In genomic region chr15:81843226-81843625, GRCh38 we compare ENCODE assay signal across 21 cellular contexts.
DNase-seq lines count a peak whose midpoint lies in the region; ATAC-seq, FAIRE-seq and TF ChIP-seq lines count a peak whose summit lies in the region.
"Had no signal": no experiment of that assay in that cellular context is flagged by ENCODE, and none has a peak within 500 bp of the region (broad histone marks: within the 10 kb centered on the region; RNA-seq: fewer than 3 reads in every experiment).

No MANE protein-coding gene starts in this region.

- TF ChIP-seq EP300 in K562 (IDR thresholded peaks at IDR 0.05; ENCODE audit: low read length), result no peak

- WGBS in K562 (ENCODE audit: insufficient coverage, low coverage, missing lambda C conversion rate), result 50% methylated on average over 5 of the region's 5 CpGs

- no peak overlapping the region for H2AFZ ChIP-seq in K562 (ENCODE audit: low read depth, low read length)
- H2AFZ ChIP-seq: PC-9 had no signal

- H3K79me2 ChIP-seq in K562 (ENCODE audit: control insufficient read depth, insufficient read depth, low read length), result 0 out of 3 replicates have a peak, but pooled peaks cover 1% of the 10 kb centered on the region

- H3K4me1 ChIP-seq in K562 (replicated peaks in 1 of 2; ENCODE audit: control insufficient read depth in 2 of 2, insufficient read depth in 2 of 2, low read length in 2 of 2), result no peaks in the 10 kb centered on the region; a peak in 1 of 5 replicates
- H3K4me1 ChIP-seq: foreskin keratinocyte had no signal

- no peak for TF ChIP-seq POLR2A in K562 (conservative IDR thresholded peaks at IDR 0.05)

- in situ Hi-C loops in K562 (cut with MboI), result no loop called here

- H3K4me3 ChIP-seq in K562, result no peak overlapping the region
- H3K4me3 ChIP-seq: BLaER1 treated with 17β-estradiol and CSF1 and Interleukin-3, amounts not matched to agents 10 nM and 100 nM; PC-9 had no signal

- no peak for FAIRE-seq in K562 (lab: Jason Lieb, UNC)
- FAIRE-seq: bronchial epithelial cell had no signal

- no peaks in the 10 kb centered on the region for H3K9me3 ChIP-seq in K562 (replicated peaks; ENCODE audit: control insufficient read depth, insufficient read depth, low read depth, low read length)
- H3K9me3 ChIP-seq: BLaER1 treated with 17β-estradiol and CSF1 and Interleukin-3, amounts not matched to agents 10 nM and 100 nM had no signal

- H3K36me3 ChIP-seq in K562 (ENCODE audit: control insufficient read depth, insufficient read depth, low read length), result no peaks in the 10 kb centered on the region
- H3K36me3 ChIP-seq: BLaER1 treated with 17β-estradiol and CSF1 and Interleukin-3, amounts not matched to agents 10 nM and 100 nM had no signal

- CTCF ChIA-PET in K562 (lab: Yijun Ruan, JAX; ENCODE audit: low intra/inter-chr PET ratio), result no interaction called here

- H3K27ac ChIP-seq in K562 (ENCODE audit: extremely low read depth, low read depth, low read length), result no peak overlapping the region
- H3K27ac ChIP-seq: BLaER1 treated with 17β-estradiol and CSF1 and Interleukin-3, amounts not matched to agents 10 nM and 100 nM; foreskin keratinocyte; PC-9 had no signal

- no peaks in the 10 kb centered on the region for H3K9me1 ChIP-seq in K562 (ENCODE audit: control insufficient read depth, insufficient read depth, low read length)

- no peaks in the 10 kb centered on the region for H3K27me3 ChIP-seq in K562 (ENCODE audit: control insufficient read depth in 2 of 2, insufficient read depth in 2 of 2, low read length in 2 of 2)
- H3K27me3 ChIP-seq: BLaER1 treated with 17β-estradiol and CSF1 and Interleukin-3, amounts not matched to agents 10 nM and 100 nM; foreskin keratinocyte had no signal

- no peak for TF ChIP-seq RAD21 in K562 (CRISPR knock-in tag; conservative IDR thresholded peaks at IDR 0.05 in 1 of 2, IDR thresholded peaks at IDR 0.05 in 1 of 2)

- no peaks in the 10 kb centered on the region for H3K9me3 Mint-ChIP-seq in stimulated activated effector memory CD8-positive, alpha-beta T cell treated with anti-CD3 and anti-CD28 coated beads, Interleukin-12 subunit alpha, Interleukin-12 subunit beta, amount 100 ng/mL, for 72 hours
- H3K9me3 Mint-ChIP-seq: activated naive CD4-positive, alpha-beta T cell treated with anti-CD3 and anti-CD28 coated beads, Interleukin-2, amount 10 ng/mL, durations not matched to agents 7 days and 5 days; effector memory CD8-positive, alpha-beta T cell; mesothelial cell of epicardium had no signal

- ATAC-seq in GM18870 (IDR thresholded peaks at IDR 0.05; ENCODE audit: unreplicated experiment) (peak; percentile 57), GM21576 (IDR thresholded peaks at IDR 0.05; ENCODE audit: unreplicated experiment) (peak; percentile 84), HG03135 (IDR thresholded peaks at IDR 0.05; ENCODE audit: unreplicated experiment) (peak; percentile 80), K562 (no peak), GM18520 (IDR thresholded peaks at IDR 0.05; ENCODE audit: unreplicated experiment) (no peak)
- ATAC-seq in stimulated activated effector memory CD8-positive, alpha-beta T cell treated with anti-CD3 and anti-CD28 coated beads, Interleukin-12 subunit alpha, Interleukin-12 subunit beta, amount 100 ng/mL, for 72 hours, result no peak
- ATAC-seq: activated CD4-positive, CD25-positive, alpha-beta regulatory T cell treated with anti-CD3 and anti-CD28 coated beads, Interleukin-2, amount 50 U/mL, for 24 hours; effector memory CD8-positive, alpha-beta T cell; foreskin keratinocyte had no signal

- BruUV-seq in K562 (replicated peaks; lab: Mats Ljungman, UMichigan), result no TSS peak

- DNase-seq in K562 (ENCODE audit: extremely low read depth in 1 of 4, low spot score in 3 of 4) (no peak), NCI-H2171 treated with DMSO at 0.1 percent for 48 hours (lab: John Stamatoyannopoulos, UW) (no peak), iPS-NIHi11 (ENCODE audit: low spot score) (no peak)
- DNase-seq in stimulated activated effector memory CD8-positive, alpha-beta T cell treated with anti-CD3 and anti-CD28 coated beads, Interleukin-12 subunit alpha, Interleukin-12 subunit beta, amount 100 ng/mL, for 72 hours (ENCODE audit: low spot score in 2 of 2), result no peak
- DNase-seq: activated CD8-positive, alpha-beta memory T cell treated with anti-CD3 and anti-CD28 coated beads, Interleukin-2, amount 50 U/mL, for 4 hours; activated naive CD4-positive, alpha-beta T cell treated with anti-CD3 and anti-CD28 coated beads, Interleukin-2, amount 10 ng/mL, durations not matched to agents 7 days and 5 days; effector memory CD8-positive, alpha-beta T cell; foreskin keratinocyte; NCI-H1092 treated with DMSO at 0.1 percent for 48 hours; NCI-H345; occipital lobe; PC-9; T-helper 1 cell had no signal

- no peaks in the 10 kb centered on the region for H3K4me1 Mint-ChIP-seq in stimulated activated effector memory CD8-positive, alpha-beta T cell treated with anti-CD3 and anti-CD28 coated beads, Interleukin-12 subunit alpha, Interleukin-12 subunit beta, amount 100 ng/mL, for 72 hours
- H3K4me1 Mint-ChIP-seq: activated naive CD4-positive, alpha-beta T cell treated with anti-CD3 and anti-CD28 coated beads, Interleukin-2, amount 10 ng/mL, durations not matched to agents 7 days and 5 days had no signal

- no peaks in the 10 kb centered on the region for H3K36me3 Mint-ChIP-seq in stimulated activated effector memory CD8-positive, alpha-beta T cell treated with anti-CD3 and anti-CD28 coated beads, Interleukin-12 subunit alpha, Interleukin-12 subunit beta, amount 100 ng/mL, for 72 hours
- H3K36me3 Mint-ChIP-seq: activated naive CD4-positive, alpha-beta T cell treated with anti-CD3 and anti-CD28 coated beads, Interleukin-2, amount 10 ng/mL, durations not matched to agents 7 days and 5 days had no signal

- intact Hi-C loops in K562 (cut with micrococcal nuclease), result no loop called here

- no peak overlapping the region for H3K4me3 Mint-ChIP-seq in stimulated activated effector memory CD8-positive, alpha-beta T cell treated with anti-CD3 and anti-CD28 coated beads, Interleukin-12 subunit alpha, Interleukin-12 subunit beta, amount 100 ng/mL, for 72 hours
- H3K4me3 Mint-ChIP-seq: activated naive CD4-positive, alpha-beta T cell treated with anti-CD3 and anti-CD28 coated beads, Interleukin-2, amount 10 ng/mL, durations not matched to agents 7 days and 5 days; effector memory CD8-positive, alpha-beta T cell; mesothelial cell of epicardium had no signal

- no peak overlapping the region for H3K9ac ChIP-seq in K562 (ENCODE audit: insufficient read depth in 1 of 2, low read depth in 2 of 2, low read length in 2 of 2)
- H3K9ac ChIP-seq: BLaER1 treated with 17β-estradiol and CSF1 and Interleukin-3, amounts not matched to agents 10 nM and 100 nM had no signal

- POLR2A ChIA-PET in K562 (lab: Yijun Ruan, JAX), result no interaction called here

- no peaks in the 10 kb centered on the region for H4K20me1 ChIP-seq in K562 (replicated peaks; ENCODE audit: control insufficient read depth, insufficient read depth, low read length)
- H4K20me1 ChIP-seq: BLaER1 treated with 17β-estradiol and CSF1 and Interleukin-3, amounts not matched to agents 10 nM and 100 nM had no signal

- no peak overlapping the region for H3K27ac Mint-ChIP-seq in stimulated activated effector memory CD8-positive, alpha-beta T cell treated with anti-CD3 and anti-CD28 coated beads, Interleukin-12 subunit alpha, Interleukin-12 subunit beta, amount 100 ng/mL, for 72 hours
- H3K27ac Mint-ChIP-seq: activated naive CD4-positive, alpha-beta T cell treated with anti-CD3 and anti-CD28 coated beads, Interleukin-2, amount 10 ng/mL, durations not matched to agents 7 days and 5 days; effector memory CD8-positive, alpha-beta T cell; mesothelial cell of epicardium had no signal

- H3K4me2 ChIP-seq in K562 (ENCODE audit: insufficient read depth, low read length), result no peak overlapping the region
- H3K4me2 ChIP-seq: BLaER1 treated with 17β-estradiol and CSF1 and Interleukin-3, amounts not matched to agents 10 nM and 100 nM; PC-9 had no signal

- no peak for TF ChIP-seq CTCF in K562 (IDR thresholded peaks at IDR 0.05 in 2 of 3, conservative IDR thresholded peaks at IDR 0.05 in 1 of 3; ENCODE audit: insufficient read depth in 2 of 3, low read depth in 1 of 3, low read length in 3 of 3)

TF ChIP-seq in K562, 482 proteins besides CTCF, POLR2A, EP300 and RAD21 (continues in another document):
- no peak for TF ChIP-seq ADNP (tag; IDR thresholded peaks at IDR 0.05)
- no peak for TF ChIP-seq CLOCK (CRISPR knock-in tag; IDR thresholded peaks at IDR 0.05; ENCODE audit: borderline replicate concordance)
- no peak for TF ChIP-seq ZNF785 (CRISPR knock-in tag; IDR thresholded peaks at IDR 0.05)
- TF ChIP-seq BRD9 (IDR thresholded peaks at IDR 0.05; ENCODE audit: low read depth, partially characterized antibody), result no peak
- TF ChIP-seq IRF9 (tag; IDR thresholded peaks at IDR 0.05), result no peak
- no peak for TF ChIP-seq ZNF57 (CRISPR knock-in tag; IDR thresholded peaks at IDR 0.05)

Comparison
In these comparisons a context has a peak if more than half of its experiments do, and no peak if none do; other contexts are left out.
1. ATAC-seq: peak in GM18870 (single experiment), GM21576 (single experiment) and HG03135 (single experiment); none in K562 (single experiment), stimulated activated effector memory CD8-positive, alpha-beta T cell treated with anti-CD3 and anti-CD28 coated beads, Interleukin-12 subunit alpha, Interleukin-12 subunit beta, amount 100 ng/mL, for 72 hours (single experiment) and GM18520 (single experiment).